1 cellular context compared by ENCODE assay signal in the genomic region with DNA sequence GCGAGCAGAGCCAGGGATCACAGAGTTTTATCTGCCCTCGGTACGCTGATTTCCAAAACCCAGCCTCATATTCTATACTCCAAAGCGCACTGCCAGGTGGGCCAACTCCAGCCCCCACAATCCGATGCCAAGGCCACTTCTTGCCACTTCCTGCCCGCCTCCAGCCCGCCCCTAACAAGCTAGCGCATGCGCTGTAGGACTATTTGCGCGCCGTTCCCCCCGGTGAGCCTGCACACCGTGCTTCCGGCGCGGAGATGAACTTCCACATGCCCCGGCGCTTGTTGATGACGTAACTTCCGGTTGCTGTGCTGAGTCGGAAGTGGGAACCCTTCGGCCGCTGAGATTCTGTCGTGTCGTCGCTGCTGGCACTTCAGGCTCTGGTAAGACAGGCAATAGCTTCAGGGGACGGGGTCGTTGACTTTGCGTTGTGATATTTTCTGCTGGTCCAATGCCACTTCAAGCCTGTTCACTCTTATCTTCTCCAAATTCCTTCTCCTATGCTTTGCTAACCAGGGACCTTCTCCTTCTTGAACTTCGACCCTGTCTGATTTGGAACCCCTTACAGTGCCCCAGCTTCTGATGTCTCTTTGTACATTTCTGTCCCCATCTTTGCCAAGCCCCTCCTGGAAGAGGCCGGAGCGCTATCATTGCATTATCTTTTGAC.
TF ChIP-seq lines count a peak whose summit lies in the region.

A gene with protein sequence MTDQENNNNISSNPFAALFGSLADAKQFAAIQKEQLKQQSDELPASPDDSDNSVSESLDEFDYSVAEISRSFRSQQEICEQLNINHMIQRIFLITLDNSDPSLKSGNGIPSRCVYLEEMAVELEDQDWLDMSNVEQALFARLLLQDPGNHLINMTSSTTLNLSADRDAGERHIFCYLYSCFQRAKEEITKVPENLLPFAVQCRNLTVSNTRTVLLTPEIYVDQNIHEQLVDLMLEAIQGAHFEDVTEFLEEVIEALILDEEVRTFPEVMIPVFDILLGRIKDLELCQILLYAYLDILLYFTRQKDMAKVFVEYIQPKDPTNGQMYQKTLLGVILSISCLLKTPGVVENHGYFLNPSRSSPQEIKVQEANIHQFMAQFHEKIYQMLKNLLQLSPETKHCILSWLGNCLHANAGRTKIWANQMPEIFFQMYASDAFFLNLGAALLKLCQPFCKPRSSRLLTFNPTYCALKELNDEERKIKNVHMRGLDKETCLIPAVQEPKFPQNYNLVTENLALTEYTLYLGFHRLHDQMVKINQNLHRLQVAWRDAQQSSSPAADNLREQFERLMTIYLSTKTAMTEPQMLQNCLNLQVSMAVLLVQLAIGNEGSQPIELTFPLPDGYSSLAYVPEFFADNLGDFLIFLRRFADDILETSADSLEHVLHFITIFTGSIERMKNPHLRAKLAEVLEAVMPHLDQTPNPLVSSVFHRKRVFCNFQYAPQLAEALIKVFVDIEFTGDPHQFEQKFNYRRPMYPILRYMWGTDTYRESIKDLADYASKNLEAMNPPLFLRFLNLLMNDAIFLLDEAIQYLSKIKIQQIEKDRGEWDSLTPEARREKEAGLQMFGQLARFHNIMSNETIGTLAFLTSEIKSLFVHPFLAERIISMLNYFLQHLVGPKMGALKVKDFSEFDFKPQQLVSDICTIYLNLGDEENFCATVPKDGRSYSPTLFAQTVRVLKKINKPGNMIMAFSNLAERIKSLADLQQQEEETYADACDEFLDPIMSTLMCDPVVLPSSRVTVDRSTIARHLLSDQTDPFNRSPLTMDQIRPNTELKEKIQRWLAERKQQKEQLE (plus strand): TSS at position 306 of the 664 bp plus-strand sequence. CDS start 5,481 bp downstream, outside the sequence.

TF ChIP-seq in HEK293, 187 proteins besides CTCF, POLR2A, EP300 and RAD21 (continued from another document and continues in another):
- TF ChIP-seq, protein P1, sequence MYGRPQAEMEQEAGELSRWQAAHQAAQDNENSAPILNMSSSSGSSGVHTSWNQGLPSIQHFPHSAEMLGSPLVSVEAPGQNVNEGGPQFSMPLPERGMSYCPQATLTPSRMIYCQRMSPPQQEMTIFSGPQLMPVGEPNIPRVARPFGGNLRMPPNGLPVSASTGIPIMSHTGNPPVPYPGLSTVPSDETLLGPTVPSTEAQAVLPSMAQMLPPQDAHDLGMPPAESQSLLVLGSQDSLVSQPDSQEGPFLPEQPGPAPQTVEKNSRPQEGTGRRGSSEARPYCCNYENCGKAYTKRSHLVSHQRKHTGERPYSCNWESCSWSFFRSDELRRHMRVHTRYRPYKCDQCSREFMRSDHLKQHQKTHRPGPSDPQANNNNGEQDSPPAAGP (tag by site-specific recombination; IDR thresholded peaks at IDR 0.05): no peak; the same call in 1 of the 2 replicates
- no peak for TF ChIP-seq ZNF146 (tag by site-specific recombination; IDR thresholded peaks at IDR 0.05)
- TF ChIP-seq ZNF121 (tag by site-specific recombination; IDR thresholded peaks at IDR 0.05): no peak
- TF ChIP-seq, protein P2, sequence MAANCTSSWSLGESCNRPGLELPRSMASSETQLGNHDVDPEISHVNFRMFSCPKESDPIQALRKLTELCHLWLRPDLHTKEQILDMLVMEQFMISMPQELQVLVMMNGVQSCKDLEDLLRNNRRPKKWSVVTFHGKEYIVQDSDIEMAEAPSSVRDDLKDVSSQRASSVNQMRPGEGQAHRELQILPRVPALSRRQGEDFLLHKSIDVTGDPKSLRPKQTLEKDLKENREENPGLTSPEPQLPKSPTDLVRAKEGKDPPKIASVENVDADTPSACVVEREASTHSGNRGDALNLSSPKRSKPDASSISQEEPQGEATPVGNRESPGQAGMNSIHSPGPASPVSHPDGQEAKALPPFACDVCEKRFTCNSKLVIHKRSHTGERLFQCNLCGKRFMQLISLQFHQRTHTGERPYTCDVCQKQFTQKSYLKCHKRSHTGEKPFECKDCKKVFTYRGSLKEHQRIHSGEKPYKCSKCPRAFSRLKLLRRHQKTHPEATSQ (tag by site-specific recombination; IDR thresholded peaks at IDR 0.05): no peak
- TF ChIP-seq ZNF768 (tag by site-specific recombination; IDR thresholded peaks at IDR 0.05): no peak
- no peak for TF ChIP-seq GFI1B (tag by site-specific recombination; IDR thresholded peaks at IDR 0.05)
- TF ChIP-seq, protein P3, sequence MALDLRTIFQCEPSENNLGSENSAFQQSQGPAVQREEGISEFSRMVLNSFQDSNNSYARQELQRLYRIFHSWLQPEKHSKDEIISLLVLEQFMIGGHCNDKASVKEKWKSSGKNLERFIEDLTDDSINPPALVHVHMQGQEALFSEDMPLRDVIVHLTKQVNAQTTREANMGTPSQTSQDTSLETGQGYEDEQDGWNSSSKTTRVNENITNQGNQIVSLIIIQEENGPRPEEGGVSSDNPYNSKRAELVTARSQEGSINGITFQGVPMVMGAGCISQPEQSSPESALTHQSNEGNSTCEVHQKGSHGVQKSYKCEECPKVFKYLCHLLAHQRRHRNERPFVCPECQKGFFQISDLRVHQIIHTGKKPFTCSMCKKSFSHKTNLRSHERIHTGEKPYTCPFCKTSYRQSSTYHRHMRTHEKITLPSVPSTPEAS (tag by site-specific recombination; IDR thresholded peaks at IDR 0.05): no peak
- TF ChIP-seq, protein P4, sequence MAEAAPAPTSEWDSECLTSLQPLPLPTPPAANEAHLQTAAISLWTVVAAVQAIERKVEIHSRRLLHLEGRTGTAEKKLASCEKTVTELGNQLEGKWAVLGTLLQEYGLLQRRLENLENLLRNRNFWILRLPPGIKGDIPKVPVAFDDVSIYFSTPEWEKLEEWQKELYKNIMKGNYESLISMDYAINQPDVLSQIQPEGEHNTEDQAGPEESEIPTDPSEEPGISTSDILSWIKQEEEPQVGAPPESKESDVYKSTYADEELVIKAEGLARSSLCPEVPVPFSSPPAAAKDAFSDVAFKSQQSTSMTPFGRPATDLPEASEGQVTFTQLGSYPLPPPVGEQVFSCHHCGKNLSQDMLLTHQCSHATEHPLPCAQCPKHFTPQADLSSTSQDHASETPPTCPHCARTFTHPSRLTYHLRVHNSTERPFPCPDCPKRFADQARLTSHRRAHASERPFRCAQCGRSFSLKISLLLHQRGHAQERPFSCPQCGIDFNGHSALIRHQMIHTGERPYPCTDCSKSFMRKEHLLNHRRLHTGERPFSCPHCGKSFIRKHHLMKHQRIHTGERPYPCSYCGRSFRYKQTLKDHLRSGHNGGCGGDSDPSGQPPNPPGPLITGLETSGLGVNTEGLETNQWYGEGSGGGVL (tag by site-specific recombination; IDR thresholded peaks at IDR 0.05): no peak
- TF ChIP-seq, protein P5, sequence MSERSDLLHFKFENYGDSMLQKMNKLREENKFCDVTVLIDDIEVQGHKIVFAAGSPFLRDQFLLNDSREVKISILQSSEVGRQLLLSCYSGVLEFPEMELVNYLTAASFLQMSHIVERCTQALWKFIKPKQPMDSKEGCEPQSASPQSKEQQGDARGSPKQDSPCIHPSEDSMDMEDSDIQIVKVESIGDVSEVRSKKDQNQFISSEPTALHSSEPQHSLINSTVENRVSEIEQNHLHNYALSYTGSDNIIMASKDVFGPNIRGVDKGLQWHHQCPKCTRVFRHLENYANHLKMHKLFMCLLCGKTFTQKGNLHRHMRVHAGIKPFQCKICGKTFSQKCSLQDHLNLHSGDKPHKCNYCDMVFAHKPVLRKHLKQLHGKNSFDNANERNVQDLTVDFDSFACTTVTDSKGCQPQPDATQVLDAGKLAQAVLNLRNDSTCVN (tag by site-specific recombination; optimal IDR thresholded peaks at IDR 0.05): no peak
- TF ChIP-seq, protein P6, sequence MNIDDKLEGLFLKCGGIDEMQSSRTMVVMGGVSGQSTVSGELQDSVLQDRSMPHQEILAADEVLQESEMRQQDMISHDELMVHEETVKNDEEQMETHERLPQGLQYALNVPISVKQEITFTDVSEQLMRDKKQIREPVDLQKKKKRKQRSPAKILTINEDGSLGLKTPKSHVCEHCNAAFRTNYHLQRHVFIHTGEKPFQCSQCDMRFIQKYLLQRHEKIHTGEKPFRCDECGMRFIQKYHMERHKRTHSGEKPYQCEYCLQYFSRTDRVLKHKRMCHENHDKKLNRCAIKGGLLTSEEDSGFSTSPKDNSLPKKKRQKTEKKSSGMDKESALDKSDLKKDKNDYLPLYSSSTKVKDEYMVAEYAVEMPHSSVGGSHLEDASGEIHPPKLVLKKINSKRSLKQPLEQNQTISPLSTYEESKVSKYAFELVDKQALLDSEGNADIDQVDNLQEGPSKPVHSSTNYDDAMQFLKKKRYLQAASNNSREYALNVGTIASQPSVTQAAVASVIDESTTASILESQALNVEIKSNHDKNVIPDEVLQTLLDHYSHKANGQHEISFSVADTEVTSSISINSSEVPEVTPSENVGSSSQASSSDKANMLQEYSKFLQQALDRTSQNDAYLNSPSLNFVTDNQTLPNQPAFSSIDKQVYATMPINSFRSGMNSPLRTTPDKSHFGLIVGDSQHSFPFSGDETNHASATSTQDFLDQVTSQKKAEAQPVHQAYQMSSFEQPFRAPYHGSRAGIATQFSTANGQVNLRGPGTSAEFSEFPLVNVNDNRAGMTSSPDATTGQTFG (tag by site-specific recombination; IDR thresholded peaks at IDR 0.05; ENCODE audit: borderline replicate concordance): no peak
- TF ChIP-seq ZNF416 (tag by site-specific recombination; IDR thresholded peaks at IDR 0.05): no peak
- TF ChIP-seq ZNF529 (tag by site-specific recombination; IDR thresholded peaks at IDR 0.05; ENCODE audit: insufficient replicate concordance): no peak
- no peak for TF ChIP-seq ZNF837 (tag by site-specific recombination; IDR thresholded peaks at IDR 0.05)
- TF ChIP-seq, protein P7, sequence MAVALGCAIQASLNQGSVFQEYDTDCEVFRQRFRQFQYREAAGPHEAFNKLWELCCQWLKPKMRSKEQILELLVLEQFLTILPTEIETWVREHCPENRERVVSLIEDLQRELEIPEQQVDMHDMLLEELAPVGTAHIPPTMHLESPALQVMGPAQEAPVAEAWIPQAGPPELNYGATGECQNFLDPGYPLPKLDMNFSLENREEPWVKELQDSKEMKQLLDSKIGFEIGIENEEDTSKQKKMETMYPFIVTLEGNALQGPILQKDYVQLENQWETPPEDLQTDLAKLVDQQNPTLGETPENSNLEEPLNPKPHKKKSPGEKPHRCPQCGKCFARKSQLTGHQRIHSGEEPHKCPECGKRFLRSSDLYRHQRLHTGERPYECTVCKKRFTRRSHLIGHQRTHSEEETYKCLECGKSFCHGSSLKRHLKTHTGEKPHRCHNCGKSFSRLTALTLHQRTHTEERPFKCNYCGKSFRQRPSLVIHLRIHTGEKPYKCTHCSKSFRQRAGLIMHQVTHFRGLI (tag by site-specific recombination; IDR thresholded peaks at IDR 0.05): no peak
- TF ChIP-seq, protein P8, sequence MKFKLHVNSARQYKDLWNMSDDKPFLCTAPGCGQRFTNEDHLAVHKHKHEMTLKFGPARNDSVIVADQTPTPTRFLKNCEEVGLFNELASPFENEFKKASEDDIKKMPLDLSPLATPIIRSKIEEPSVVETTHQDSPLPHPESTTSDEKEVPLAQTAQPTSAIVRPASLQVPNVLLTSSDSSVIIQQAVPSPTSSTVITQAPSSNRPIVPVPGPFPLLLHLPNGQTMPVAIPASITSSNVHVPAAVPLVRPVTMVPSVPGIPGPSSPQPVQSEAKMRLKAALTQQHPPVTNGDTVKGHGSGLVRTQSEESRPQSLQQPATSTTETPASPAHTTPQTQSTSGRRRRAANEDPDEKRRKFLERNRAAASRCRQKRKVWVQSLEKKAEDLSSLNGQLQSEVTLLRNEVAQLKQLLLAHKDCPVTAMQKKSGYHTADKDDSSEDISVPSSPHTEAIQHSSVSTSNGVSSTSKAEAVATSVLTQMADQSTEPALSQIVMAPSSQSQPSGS (tag by site-specific recombination; IDR thresholded peaks at IDR 0.05; ENCODE audit: low read depth): peak; percentile 98
- no peak for TF ChIP-seq ZNF391 (tag by site-specific recombination; IDR thresholded peaks at IDR 0.05; ENCODE audit: borderline replicate concordance, low read depth)
- TF ChIP-seq ZNF37A (tag by site-specific recombination; IDR thresholded peaks at IDR 0.05): no peak
- no peak for TF ChIP-seq MYNN (tag by site-specific recombination; IDR thresholded peaks at IDR 0.05; ENCODE audit: borderline replicate concordance)
- TF ChIP-seq ZNF555 (tag by site-specific recombination; conservative IDR thresholded peaks at IDR 0.05): no peak
- TF ChIP-seq ZNF112 (tag by site-specific recombination; IDR thresholded peaks at IDR 0.05): no peak
- TF ChIP-seq, protein P9, sequence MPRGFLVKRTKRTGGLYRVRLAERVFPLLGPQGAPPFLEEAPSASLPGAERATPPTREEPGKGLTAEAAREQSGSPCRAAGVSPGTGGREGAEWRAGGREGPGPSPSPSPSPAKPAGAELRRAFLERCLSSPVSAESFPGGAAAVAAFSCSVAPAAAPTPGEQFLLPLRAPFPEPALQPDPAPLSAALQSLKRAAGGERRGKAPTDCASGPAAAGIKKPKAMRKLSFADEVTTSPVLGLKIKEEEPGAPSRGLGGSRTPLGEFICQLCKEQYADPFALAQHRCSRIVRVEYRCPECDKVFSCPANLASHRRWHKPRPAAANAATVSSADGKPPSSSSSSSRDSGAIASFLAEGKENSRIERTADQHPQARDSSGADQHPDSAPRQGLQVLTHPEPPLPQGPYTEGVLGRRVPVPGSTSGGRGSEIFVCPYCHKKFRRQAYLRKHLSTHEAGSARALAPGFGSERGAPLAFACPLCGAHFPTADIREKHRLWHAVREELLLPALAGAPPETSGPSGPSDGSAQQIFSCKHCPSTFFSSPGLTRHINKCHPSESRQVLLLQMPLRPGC (tag by site-specific recombination; IDR thresholded peaks at IDR 0.05): no peak
- TF ChIP-seq PRDM1 (tag by site-specific recombination; IDR thresholded peaks at IDR 0.05): no peak
- no peak for TF ChIP-seq ZNF404 (tag by site-specific recombination; IDR thresholded peaks at IDR 0.05)
- TF ChIP-seq ZNF621 (tag by site-specific recombination; IDR thresholded peaks at IDR 0.05): no peak
- no peak for TF ChIP-seq ZFP69B (tag by site-specific recombination; IDR thresholded peaks at IDR 0.05)
- TF ChIP-seq ZSCAN30 (tag by site-specific recombination; IDR thresholded peaks at IDR 0.05): no peak
- no peak for TF ChIP-seq ZNF747 (tag by site-specific recombination; IDR thresholded peaks at IDR 0.05)
- no peak for TF ChIP-seq ZBTB48 (tag by site-specific recombination; IDR thresholded peaks at IDR 0.05)
- no peak for TF ChIP-seq ZNF707 (tag by site-specific recombination; IDR thresholded peaks at IDR 0.05)
- no peak for TF ChIP-seq KLF10 (tag by site-specific recombination; IDR thresholded peaks at IDR 0.05)
- no peak for TF ChIP-seq ZNF292 (tag by site-specific recombination; IDR thresholded peaks at IDR 0.05; ENCODE audit: borderline replicate concordance, low read depth)
- TF ChIP-seq TRIM28 (IDR thresholded peaks at IDR 0.05; ENCODE audit: borderline replicate concordance, low read length): no peak
- TF ChIP-seq ZNF549 (tag by site-specific recombination; IDR thresholded peaks at IDR 0.05): no peak
- TF ChIP-seq SP7 (tag by site-specific recombination; IDR thresholded peaks at IDR 0.05): peak; percentile 56
- TF ChIP-seq, protein P10, sequence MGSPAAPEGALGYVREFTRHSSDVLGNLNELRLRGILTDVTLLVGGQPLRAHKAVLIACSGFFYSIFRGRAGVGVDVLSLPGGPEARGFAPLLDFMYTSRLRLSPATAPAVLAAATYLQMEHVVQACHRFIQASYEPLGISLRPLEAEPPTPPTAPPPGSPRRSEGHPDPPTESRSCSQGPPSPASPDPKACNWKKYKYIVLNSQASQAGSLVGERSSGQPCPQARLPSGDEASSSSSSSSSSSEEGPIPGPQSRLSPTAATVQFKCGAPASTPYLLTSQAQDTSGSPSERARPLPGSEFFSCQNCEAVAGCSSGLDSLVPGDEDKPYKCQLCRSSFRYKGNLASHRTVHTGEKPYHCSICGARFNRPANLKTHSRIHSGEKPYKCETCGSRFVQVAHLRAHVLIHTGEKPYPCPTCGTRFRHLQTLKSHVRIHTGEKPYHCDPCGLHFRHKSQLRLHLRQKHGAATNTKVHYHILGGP (tag by site-specific recombination; IDR thresholded peaks at IDR 0.05): no peak
- no peak for TF ChIP-seq HOXA7 (CRISPR knock-in tag; IDR thresholded peaks at IDR 0.05; ENCODE audit: borderline replicate concordance)
- TF ChIP-seq ZFHX2 (tag by site-specific recombination; conservative IDR thresholded peaks at IDR 0.05): peak; percentile 55
- no peak for TF ChIP-seq ZNF23 (tag by site-specific recombination; IDR thresholded peaks at IDR 0.05; ENCODE audit: borderline replicate concordance)
- no peak for TF ChIP-seq ZNF211 (tag by site-specific recombination; IDR thresholded peaks at IDR 0.05; ENCODE audit: low read depth)
